Comparison of ENCODE assay signal across 8 cellular contexts in genomic region chr6:98946266-98946817, GRCh38. TPM values are rescaled to one million over a fixed set of nuclear protein-coding genes. Genes with fewer than 3 reads are reported as not detected.
DNase-seq lines count a peak whose midpoint lies in the region; ATAC-seq and TF ChIP-seq lines count a peak whose summit lies in the region.

No MANE protein-coding gene starts in this region.

- no peaks in the 10 kb centered on the region for H3K9me3 ChIP-seq in sigmoid colon

- no peak for TF ChIP-seq EP300 in sigmoid colon (IDR thresholded peaks at IDR 0.05)

- DNase-seq in GM12864 (ENCODE audit: low read depth) (no peak), RPMI7951 (ENCODE audit: low read depth) (peak; percentile 15), fibroblast of mammary gland (ENCODE audit: low read depth) (peak; percentile 7), sigmoid colon (no peak), DMS79 (lab: John Stamatoyannopoulos, UW) (no peak), HT-29 (ENCODE audit: low spot score) (no peak)

- TF ChIP-seq CTCF in GM12864 (IDR thresholded peaks at IDR 0.05; ENCODE audit: low read depth, low read length, missing control alignments) (no peak), fibroblast of mammary gland (conservative IDR thresholded peaks at IDR 0.05; ENCODE audit: control insufficient read depth, insufficient read depth, low read depth, low read length) (no peak), sigmoid colon (IDR thresholded peaks at IDR 0.05) (no peak)

- H3K4me3 ChIP-seq in GM12864 (ENCODE audit: low read depth, low read length) = peak overlapping the region; percentile 99
- peak overlapping the region; percentile 83 for H3K4me3 ChIP-seq in fibroblast of mammary gland (ENCODE audit: control insufficient read depth, low read depth, low read length)
- peak overlapping the region; percentile 58 to 94 (median 76) for H3K4me3 ChIP-seq in sigmoid colon

- peak overlapping the region in 3 of 4 donors; percentile 85 to 91 (median 89) for H3K27ac ChIP-seq in sigmoid colon

- intact Hi-C loops in sigmoid colon (cut with DNase I) = loop anchor here (10.0 kb wide), 1 partner anchor 112 kb away; the partner anchor contains the start of gene POU3F2

- H3K36me3 ChIP-seq in sigmoid colon = no peaks in the 10 kb centered on the region

- peaks cover 0 to 29% (median 26%) of the 10 kb centered on the region in 4 donors for H3K4me1 ChIP-seq in sigmoid colon

- TF ChIP-seq POLR2A in sigmoid colon (IDR thresholded peaks at IDR 0.05) = no peak

- no peak for ATAC-seq in GM21529 (IDR thresholded peaks at IDR 0.05; ENCODE audit: unreplicated experiment)
- no peak for ATAC-seq in GM18870 (IDR thresholded peaks at IDR 0.05; ENCODE audit: unreplicated experiment)

- 73 to 87% methylated on average over 9 of the region's 9 CpGs for WGBS in sigmoid colon, 2 donors

- no peaks in the 10 kb centered on the region for H3K27me3 ChIP-seq in sigmoid colon

RNA-seq across cellular contexts. Expression of gene FBXL4, which starts 1.4 kb away (rescaled TPM):
- total RNA-seq in RPMI7951 (2014; rRNA removed; shearing (Covaris generic)) = 17.4 and 19.6 TPM in 2 replicates
- total RNA-seq in sigmoid colon = 10 to 100 TPM; 19.1 to 31.4 (median 23.9) TPM
- 1 to 10 TPM; 2.4 to 4.9 (median 3.9) TPM for polyA plus RNA-seq in sigmoid colon
- 3.4 and 4.7 TPM in 2 replicates for total RNA-seq in HT-29 (2014; rRNA removed; shearing (Covaris generic))

Comparison
In these comparisons a context has a peak if more than half of its experiments do, and no peak if none do; other contexts are left out.
1. DNase-seq: peak in RPMI7951 (single experiment) and fibroblast of mammary gland (single experiment); none in GM12864 (single experiment), sigmoid colon (single experiment), DMS79 (single experiment) and HT-29 (single experiment).
2. Peak in every context shown above with its lines, with median percentiles within 50 percentile points of each other: H3K4me3 ChIP-seq.